8 cellular contexts compared by ENCODE assay signal in genomic region chr2:68789603-68790002, GRCh38.
DNase-seq lines count a peak whose midpoint lies in the region; ATAC-seq lines count a peak whose summit lies in the region.

No MANE protein-coding gene starts in this region.

- ATAC-seq in GM21825 (IDR thresholded peaks at IDR 0.05; ENCODE audit: unreplicated experiment) (peak; percentile 100), HG03575 (IDR thresholded peaks at IDR 0.05; ENCODE audit: extremely low read depth, insufficient number of reproducible peaks, low FRiP score, unreplicated experiment) (peak; percentile 100)

- DNase-seq in activated CD8-positive, alpha-beta memory T cell treated with anti-CD3 and anti-CD28 coated beads, Interleukin-2, amount 50 U/mL, for 48 hours, result peak; percentile 74
- no peak for DNase-seq in activated CD8-positive, alpha-beta memory T cell treated with anti-CD3 and anti-CD28 coated beads for 24 hours
- peak; percentile 38 for DNase-seq in stimulated activated CD4-positive, alpha-beta T cell treated with anti-CD3 and anti-CD28 coated beads, Interleukin-4, amount 100 ng/mL, for 1 hour
- DNase-seq in LoVo (ENCODE audit: low spot score), result no peak
- no peak for DNase-seq in NOMO-1 (lab: John Stamatoyannopoulos, UW; ENCODE audit: unreplicated experiment in 2 of 2)
- DNase-seq in SKM-1 treated with dmso at 0.1 percent for 144 hours (lab: John Stamatoyannopoulos, UW; ENCODE audit: unreplicated experiment), result no peak

Comparison
In these comparisons a context has a peak if more than half of its experiments do, and no peak if none do; other contexts are left out.
1. DNase-seq: peak in activated CD8-positive, alpha-beta memory T cell treated with anti-CD3 and anti-CD28 coated beads, Interleukin-2, amount 50 U/mL, for 48 hours (single experiment) and stimulated activated CD4-positive, alpha-beta T cell treated with anti-CD3 and anti-CD28 coated beads, Interleukin-4, amount 100 ng/mL, for 1 hour (single experiment); none in activated CD8-positive, alpha-beta memory T cell treated with anti-CD3 and anti-CD28 coated beads for 24 hours (single experiment), LoVo (single experiment), NOMO-1 (0 of 2) and SKM-1 treated with dmso at 0.1 percent for 144 hours (single experiment).